6 cellular contexts compared by ENCODE assay signal in the genomic region with DNA sequence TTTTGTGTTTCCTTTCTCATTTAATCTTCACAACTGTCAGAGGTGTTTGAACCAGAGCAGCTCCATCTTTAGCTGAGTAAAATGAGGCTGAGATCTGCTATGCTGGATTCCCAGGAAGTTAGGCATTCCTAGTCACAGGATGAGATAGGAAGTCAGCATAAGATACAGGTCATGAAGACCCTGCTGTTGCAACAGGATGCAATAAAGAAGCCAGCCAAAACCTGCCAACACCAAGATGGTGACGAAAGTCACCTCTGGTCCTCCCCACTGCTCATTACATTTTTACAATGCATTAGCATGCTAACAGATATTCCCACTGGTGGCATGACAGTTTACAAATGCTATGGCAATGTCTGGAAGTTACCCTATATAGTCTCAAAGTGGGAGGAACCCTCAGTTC.
"Had no signal": no experiment of that assay in that cellular context is flagged by ENCODE, and none has a peak within 500 bp of the region (broad histone marks: within the 10 kb centered on the region; RNA-seq: fewer than 3 reads in every experiment).

No MANE protein-coding gene starts in this region.

- FAIRE-seq: HepG2, HTR-8/SVneo had no signal

- ATAC-seq: HepG2 had no signal

- DNase-seq: IMR-90, KBM-7, KG1 had no signal

- H3K27ac ChIP-seq: HL-60 had no signal
